8 cellular contexts compared by ENCODE assay signal in the genomic region with DNA sequence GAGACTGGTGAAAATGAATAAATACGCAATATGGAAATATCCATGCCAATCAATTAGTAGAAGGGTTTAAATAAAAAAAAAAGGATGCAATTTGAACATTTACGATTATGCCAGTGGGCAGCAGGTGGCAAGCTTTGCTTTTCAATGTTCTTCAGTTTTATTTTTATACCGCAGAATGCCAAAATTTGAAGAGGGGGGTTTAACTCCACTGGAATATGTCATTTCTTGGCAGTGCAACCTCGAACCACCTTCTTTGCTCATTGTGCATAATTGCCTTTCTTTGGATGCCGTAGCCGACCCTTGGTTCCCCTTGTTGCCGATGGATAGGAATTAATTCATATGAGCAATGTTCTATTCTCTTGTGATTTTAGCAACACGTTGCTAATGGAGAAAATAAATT.
DNase-seq lines count a peak whose midpoint lies in the region; ATAC-seq and TF ChIP-seq lines count a peak whose summit lies in the region.

No MANE protein-coding gene starts in this region.

- no peaks in the 10 kb centered on the region for H3K9me3 ChIP-seq in A673 (ENCODE audit: low read depth, low read length, poor library complexity, severe bottlenecking)

- in situ Hi-C loops in brain microvascular endothelial cell (cut with HindIII; ENCODE audit: low pct_ligation_motif_present, low sequenced_read_pairs): no loop called here

- no TSS peak for BruUV-seq in A673 (replicated peaks; lab: Mats Ljungman, UMichigan)

- no peak overlapping the region for H3K4me3 ChIP-seq in A673 (ENCODE audit: low read depth, low read length, poor library complexity, severe bottlenecking)
- no peak overlapping the region for H3K4me3 ChIP-seq in brain microvascular endothelial cell (ENCODE audit: low read depth, low read length)

- CTCF ChIA-PET in A673 (lab: Charles Lee): interaction anchor here (0.7 kb wide), 1 partner anchor 14 kb away, joined by 3 read pairs; no protein-coding TSS in a partner anchor

- DNase-seq in A673 (ENCODE audit: low spot score) (no peak), brain microvascular endothelial cell (no peak), kidney tubule cell (ENCODE audit: low spot score) (peak; percentile 22), epidermal melanocyte (ENCODE audit: insufficient read length, low spot score) (no peak), DMS79 (lab: John Stamatoyannopoulos, UW) (no peak), NCI-H187 (lab: John Stamatoyannopoulos, UW) (no peak)

- intact Hi-C loops in A673 (cut with micrococcal nuclease; ENCODE audit: unreplicated experiment): loop anchor here (2.0 to 5.0 kb wide), 3 partner anchors 238 to 406 kb away; no protein-coding TSS in a partner anchor

- peak; percentile 37; the same call in 1 of the 2 replicates for TF ChIP-seq CTCF in A673 (conservative IDR thresholded peaks at IDR 0.05; ENCODE audit: low read depth, low read length)
- peak; percentile 40 for TF ChIP-seq CTCF in LNCAP (IDR thresholded peaks at IDR 0.05)
- peak; percentile 55 for TF ChIP-seq CTCF in brain microvascular endothelial cell (IDR thresholded peaks at IDR 0.05; ENCODE audit: low read depth, low read length, missing control alignments)

- no peak overlapping the region for H3K27ac ChIP-seq in A673 (ENCODE audit: low read depth, low read length, poor library complexity, severe bottlenecking)
- no peak overlapping the region for H3K27ac ChIP-seq in brain microvascular endothelial cell

- H3K4me1 ChIP-seq in A673 (ENCODE audit: insufficient read depth, low read length, poor library complexity, severe bottlenecking): peaks cover 12% of the 10 kb centered on the region

- no peaks in the 10 kb centered on the region for H3K36me3 ChIP-seq in A673 (ENCODE audit: insufficient read depth, low read length, poor library complexity, severe bottlenecking)
- H3K36me3 ChIP-seq in brain microvascular endothelial cell (replicated peaks): no peaks in the 10 kb centered on the region

- POLR2A ChIA-PET in A673 (lab: Charles Lee; ENCODE audit: low non-redundant PET): no interaction called here

- H3K27me3 ChIP-seq in A673 (replicated peaks; ENCODE audit: insufficient read depth, low read depth, low read length, poor library complexity): no peaks in the 10 kb centered on the region
- H3K27me3 ChIP-seq in brain microvascular endothelial cell (replicated peaks): no peaks in the 10 kb centered on the region

- no peak for ATAC-seq in GM19397 (IDR thresholded peaks at IDR 0.05; ENCODE audit: unreplicated experiment)
